ENCODE assay signal across 34 cellular contexts in genomic region chr1:30285461-30286050, GRCh38.
"Had no signal": no experiment of that assay in that cellular context is flagged by ENCODE, and none has a peak within 500 bp of the region (broad histone marks: within the 10 kb centered on the region; RNA-seq: fewer than 3 reads in every experiment).

No MANE protein-coding gene starts in this region.

- H3K4me3 ChIP-seq: adrenal gland, body of pancreas, heart left ventricle, left lung, psoas muscle, stomach, thyroid gland, upper lobe of right lung had no signal

- H3K4me1 ChIP-seq: adrenal gland, body of pancreas, foreskin keratinocyte, left lung, parathyroid adenoma, psoas muscle, thyroid gland, upper lobe of right lung had no signal

- H3K36me3 ChIP-seq: adrenal gland, heart left ventricle, left lung, stomach, thyroid gland, upper lobe of right lung had no signal

- H3K9me3 ChIP-seq: body of pancreas, heart left ventricle, left lung, psoas muscle, SK-N-SH, stomach, thyroid gland, upper lobe of right lung had no signal

- H3K4me3 Mint-ChIP-seq: activated naive CD4-positive, alpha-beta T cell treated with anti-CD3 and anti-CD28 coated beads for 36 hours; activated naive CD8-positive, alpha-beta T cell treated with anti-CD3 and anti-CD28 coated beads for 36 hours; endodermal cell; immature natural killer cell; mesothelial cell of epicardium; naive B cell; nephron progenitor cell; stimulated activated naive B cell treated with anti-CD40 and anti-IgM and Interleukin-4, amounts not matched to agents 10 μg/mL and 1 μg/mL and 100 μg/mL, for 72 hours; T-helper 1 cell treated with Interleukin-12 subunit alpha and Interleukin-12 subunit beta and Interleukin-4 antibody, amounts not matched to agents 30 μg/mL and 1 μg/mL, for 36 hours had no signal

- H3K4me2 ChIP-seq: SK-N-SH had no signal

- H3K79me2 ChIP-seq: parathyroid adenoma had no signal

- H3K9ac ChIP-seq: parathyroid adenoma, SK-N-SH had no signal

- ATAC-seq: activated CD4-positive, CD25-positive, alpha-beta regulatory T cell treated with anti-CD3 and anti-CD28 coated beads, Interleukin-2, amount 50 U/mL, for 24 hours; body of pancreas; esophagus mucosa; foreskin keratinocyte; left lung; psoas muscle; stimulated activated naive B cell treated with anti-CD40 and anti-IgM and Interleukin-4, amounts not matched to agents 10 μg/mL and 1 μg/mL and 100 μg/mL, for 72 hours; upper lobe of right lung had no signal

- H3K27ac Mint-ChIP-seq: activated naive CD4-positive, alpha-beta T cell treated with anti-CD3 and anti-CD28 coated beads for 36 hours; activated naive CD8-positive, alpha-beta T cell treated with anti-CD3 and anti-CD28 coated beads for 36 hours; endodermal cell; immature natural killer cell; mesothelial cell of epicardium; naive B cell; nephron progenitor cell; stimulated activated naive B cell treated with anti-CD40 and anti-IgM and Interleukin-4, amounts not matched to agents 10 μg/mL and 1 μg/mL and 100 μg/mL, for 72 hours; T-helper 1 cell treated with Interleukin-12 subunit alpha and Interleukin-12 subunit beta and Interleukin-4 antibody, amounts not matched to agents 30 μg/mL and 1 μg/mL, for 36 hours had no signal

- H3K27me3 ChIP-seq: adrenal gland, body of pancreas, thyroid gland, upper lobe of right lung had no signal

- DNase-seq: activated CD4-positive, alpha-beta T cell treated with anti-CD3 and anti-CD28 coated beads for 48 hours; activated CD4-positive, alpha-beta T cell treated with anti-CD3 and anti-CD28 coated beads, Interleukin-2, amount 50 U/mL, for 48 hours; activated naive CD4-positive, alpha-beta T cell treated with anti-CD3 and anti-CD28 coated beads for 36 hours; activated naive CD8-positive, alpha-beta T cell treated with anti-CD3 and anti-CD28 coated beads for 36 hours; activated T-cell treated with anti-CD3 and anti-CD28 coated beads, Interleukin-2, amount 50 U/mL, for 48 hours; aorta; body of pancreas; cerebellar nuclear complex; endodermal cell; foreskin keratinocyte; hypothalamus; immature natural killer cell; left lung; naive B cell; nephron progenitor cell; nucleus accumbens; psoas muscle; SK-N-SH; stimulated activated CD4-positive, alpha-beta T cell treated with anti-CD3 and anti-CD28 coated beads, Interleukin-15, amount 100 ng/mL, for 24 hours; stimulated activated CD4-positive, alpha-beta T cell treated with anti-CD3 and anti-CD28 coated beads, Interleukin-2, amount 100 ng/mL, for 24 hours; stimulated activated naive B cell treated with anti-CD40 and anti-IgM and Interleukin-4, amounts not matched to agents 10 μg/mL and 1 μg/mL and 100 μg/mL, for 72 hours; stomach; SW 1271; T-helper 9 cell; thyroid gland; upper lobe of right lung had no signal

- H3K36me3 Mint-ChIP-seq: activated naive CD8-positive, alpha-beta T cell treated with anti-CD3 and anti-CD28 coated beads for 36 hours; mesothelial cell of epicardium; naive B cell; stimulated activated naive B cell treated with anti-CD40 and anti-IgM and Interleukin-4, amounts not matched to agents 10 μg/mL and 1 μg/mL and 100 μg/mL, for 72 hours had no signal

- H3K27ac ChIP-seq: adrenal gland, body of pancreas, foreskin keratinocyte, heart left ventricle, left lung, parathyroid adenoma, psoas muscle, stomach, thyroid gland, upper lobe of right lung, VCaP had no signal

- H2AFZ ChIP-seq: parathyroid adenoma had no signal

- H3K4me1 Mint-ChIP-seq: naive B cell had no signal

- H3K9me3 Mint-ChIP-seq: activated naive CD4-positive, alpha-beta T cell treated with anti-CD3 and anti-CD28 coated beads for 36 hours; activated naive CD8-positive, alpha-beta T cell treated with anti-CD3 and anti-CD28 coated beads for 36 hours; endodermal cell; mesothelial cell of epicardium; nephron progenitor cell; stimulated activated naive B cell treated with anti-CD40 and anti-IgM and Interleukin-4, amounts not matched to agents 10 μg/mL and 1 μg/mL and 100 μg/mL, for 72 hours had no signal
